ENCODE assay signal across 10 cellular contexts in the genomic region with DNA sequence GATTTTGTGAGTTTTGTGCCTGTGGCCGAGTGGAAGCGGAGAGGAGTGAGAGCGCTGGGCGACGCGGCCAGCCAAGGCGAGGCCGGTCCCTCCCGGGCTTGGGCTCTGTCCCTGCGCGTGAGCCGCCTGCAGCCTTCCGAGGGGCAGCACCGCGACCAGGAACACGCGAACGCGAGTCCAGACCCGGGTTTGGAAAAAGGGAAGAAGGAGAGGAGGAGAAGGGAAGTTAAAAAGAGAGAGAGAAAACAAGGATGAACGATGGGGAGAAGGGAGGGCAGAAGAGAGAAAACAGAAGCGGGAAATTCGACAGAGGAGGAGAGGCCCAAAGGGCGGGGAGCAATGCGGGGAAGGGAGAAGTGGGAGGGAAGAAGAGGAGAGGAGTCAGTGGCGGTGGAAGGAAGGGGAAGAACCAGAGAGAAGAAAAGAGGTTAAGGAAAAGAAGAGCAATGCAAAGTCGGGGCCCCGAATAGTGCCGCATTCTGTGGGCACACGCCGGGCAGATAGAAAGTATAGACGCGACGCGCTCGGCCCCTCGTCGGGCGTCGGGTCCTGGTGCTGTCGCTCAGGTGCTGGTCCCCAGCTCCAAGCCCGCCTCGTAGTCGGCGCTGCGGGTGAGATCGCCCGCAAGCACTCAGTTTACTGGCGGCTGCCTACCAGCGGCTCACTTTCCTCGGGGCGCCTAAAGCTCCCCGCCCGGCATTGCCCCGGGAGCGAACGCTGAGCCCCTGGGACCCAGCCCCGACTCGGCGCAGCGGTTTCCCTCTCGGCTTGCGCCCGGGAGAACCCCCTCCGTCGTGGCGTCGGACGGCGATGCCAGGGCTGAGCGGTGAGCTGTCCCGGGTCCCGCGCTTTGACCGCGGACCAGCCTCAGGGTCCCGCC. TPM values are rescaled to one million over a fixed set of nuclear protein-coding genes. Genes with fewer than 3 reads are reported as not detected.
A peak's percentile ranks its signal among the peaks of the same experiment; 100 is the strongest.
DNase-seq lines count a peak whose midpoint lies in the region; ATAC-seq, FAIRE-seq and TF ChIP-seq lines count a peak whose summit lies in the region.
"Had no signal": no experiment of that assay in that cellular context is flagged by ENCODE, and none has a peak within 500 bp of the region (broad histone marks: within the 10 kb centered on the region; RNA-seq: fewer than 3 reads in every experiment).

No MANE protein-coding gene starts in this region.

- TF ChIP-seq POLR2A in H1 (IDR thresholded peaks at IDR 0.05; ENCODE audit: control extremely low read depth in 1 of 2, low read depth in 2 of 2, low read length in 2 of 2), result no peak

- H3K56ac ChIP-seq in H1 (replicated peaks; ENCODE audit: insufficient read length, low read depth, low read length), result no peak overlapping the region

- no peak overlapping the region for H2BK20ac ChIP-seq in H1 (ENCODE audit: low read length)

- no peak for TF ChIP-seq EP300 in H1 (IDR thresholded peaks at IDR 0.05; ENCODE audit: borderline replicate concordance in 1 of 2, low read depth in 2 of 2, low read length in 2 of 2)

- FAIRE-seq in H1 (lab: Jason Lieb, UNC), result no peak

- no peak overlapping the region for H2BK15ac ChIP-seq in H1 (ENCODE audit: low read length)

- peaks cover 58% of the 10 kb centered on the region for H3K4me1 Mint-ChIP-seq in nephron progenitor cell

- H3K79me1 ChIP-seq in H1 (ENCODE audit: low read depth, low read length), result no peaks in the 10 kb centered on the region

- no peaks in the 10 kb centered on the region for H3K79me2 ChIP-seq in H1 (ENCODE audit: control insufficient read depth in 1 of 2, insufficient read depth in 2 of 2, low read length in 2 of 2)

- H3K36me3 Mint-ChIP-seq in nephron progenitor cell (ENCODE audit: low read depth), result no peaks in the 10 kb centered on the region

- no peak for TF ChIP-seq RAD21 in H1 (IDR thresholded peaks at IDR 0.05 in 1 of 2, conservative IDR thresholded peaks at IDR 0.05 in 1 of 2; ENCODE audit: low read depth in 2 of 2, low read length in 2 of 2)

- ATAC-seq in GM18517 (IDR thresholded peaks at IDR 0.05; ENCODE audit: unreplicated experiment), result no peak
- no peak for ATAC-seq in GM21737 (IDR thresholded peaks at IDR 0.05; ENCODE audit: unreplicated experiment)

- H4K8ac ChIP-seq in H1 (ENCODE audit: extremely low read depth, insufficient read depth, low read length), result no peak overlapping the region

- CTCF ChIA-PET in H1 (lab: Charles Lee; ENCODE audit: partially characterized antibody), result interaction anchor here (1.6 to 4.7 kb wide), 3 partner anchors 10 to 323 kb away, joined by 3 to 45 read pairs (median 5); no protein-coding TSS in a partner anchor

- peak overlapping the region; percentile 80; the same call in 1 of the 2 replicates for H2BK12ac ChIP-seq in H1 (ENCODE audit: low read depth, low read length)

- H3K4me3 ChIP-seq in MG63 (peak overlapping the region; percentile 28), H1 (ENCODE audit: extremely low read depth in 1 of 4, insufficient read depth in 2 of 4, low read depth in 3 of 4, low read length in 4 of 4) (peak overlapping the region; percentile 14 to 55 (median 41))

- peak overlapping the region; percentile 81 to 93 for H3K4me2 ChIP-seq in H1 (ENCODE audit: insufficient read depth in 1 of 2, low read depth in 2 of 2, low read length in 2 of 2)

- H4K91ac ChIP-seq in H1 (replicated peaks; ENCODE audit: insufficient read length, low read length), result no peak overlapping the region

- H3K18ac ChIP-seq in H1 (ENCODE audit: extremely low read depth, low read length), result no peak overlapping the region

- no peak overlapping the region for H3K23ac ChIP-seq in H1 (ENCODE audit: insufficient read length)

- peaks cover 0 to 8% (median 6%) of the 10 kb centered on the region in 4 experiments; a peak in 6 of 7 replicates for H3K4me1 ChIP-seq in H1 (replicated peaks in 1 of 4; ENCODE audit: control insufficient read depth in 3 of 4, insufficient read depth in 4 of 4, low read length in 3 of 4)

- H3K4ac ChIP-seq in H1 (replicated peaks; ENCODE audit: insufficient read length, low read depth, low read length), result no peak overlapping the region

- H2BK5ac ChIP-seq in H1 (ENCODE audit: low read depth, low read length), result no peak overlapping the region

- POLR2A ChIA-PET in H1 (lab: Charles Lee; ENCODE audit: partially characterized antibody), result interaction anchor here (1.3 kb wide), 1 partner anchor 483 kb away, joined by 4 read pairs; no protein-coding TSS in a partner anchor

- H3K27me3 ChIP-seq in MG63, result peaks cover 94% of the 10 kb centered on the region
- H3K27me3 ChIP-seq in H1 (replicated peaks in 1 of 4; ENCODE audit: control insufficient read depth in 3 of 4, extremely low read depth in 1 of 4, insufficient read depth in 3 of 4, low read length in 3 of 4), result peaks cover 52 to 87% (median 78%) of the 10 kb centered on the region in 4 experiments

- no peak overlapping the region for H2AK5ac ChIP-seq in H1 (ENCODE audit: low read depth, low read length)

- WGBS in H1 (ENCODE audit: extremely low coverage in 1 of 2, insufficient coverage in 1 of 2, insufficient read length in 1 of 2, insufficient replicate concordance in 2 of 2, low coverage in 1 of 2, low lambda C conversion rate in 2 of 2, missing lambda C conversion rate in 1 of 2), 2 experiments, result 2% methylated on average over 59 of the region's 77 CpGs; no CpG with 5 or more reads in 1 of the 2 experiments

- H3K14ac ChIP-seq in H1 (ENCODE audit: insufficient read length), result no peak overlapping the region

- H3K9me3 Mint-ChIP-seq in nephron progenitor cell, result no peaks in the 10 kb centered on the region

- H3K9me3 ChIP-seq in MG63 (no peaks in the 10 kb centered on the region), H1 (ENCODE audit: insufficient read depth in 2 of 2, low read depth in 1 of 2, low read length in 1 of 2) (no peaks in the 10 kb centered on the region)
- H3K9me3 ChIP-seq: adrenal gland, neutrophil had no signal

- TF ChIP-seq CTCF in H1 (IDR thresholded peaks at IDR 0.05; ENCODE audit: control extremely low read depth in 1 of 3, insufficient read depth in 1 of 3, low read depth in 1 of 3, low read length in 3 of 3), result no peak
- no peak for TF ChIP-seq CTCF in nephron progenitor cell (IDR thresholded peaks at IDR 0.05)

- H3K36me3 ChIP-seq in MG63 (no peaks in the 10 kb centered on the region), H1 (ENCODE audit: control insufficient read depth in 2 of 4, insufficient read depth in 4 of 4, low read length in 3 of 4) (no peaks in the 10 kb centered on the region)
- H3K36me3 ChIP-seq: adrenal gland, neutrophil had no signal

- DNase-seq in AG08396 (ENCODE audit: low spot score), result peak; percentile 21
- no peak for DNase-seq in MG63
- DNase-seq in H1 (ENCODE audit: low read depth in 1 of 2, low spot score in 2 of 2), result peak in 1 of 2 experiments; percentile 78
- DNase-seq in nephron progenitor cell, result peak; percentile 52
- no peak for DNase-seq in COR-L47 (lab: John Stamatoyannopoulos, UW)
- DNase-seq in NCI-H2029 (lab: John Stamatoyannopoulos, UW), result no peak
- DNase-seq: adrenal gland had no signal

- H4K5ac ChIP-seq in H1 (ENCODE audit: insufficient read length, low read depth, low read length), result no peak overlapping the region

- H3K4me3 Mint-ChIP-seq in nephron progenitor cell, result peak overlapping the region; percentile 78

- no peak overlapping the region for H3K9ac ChIP-seq in H1 (replicated peaks in 1 of 4; ENCODE audit: extremely low read depth in 1 of 4, low read depth in 3 of 4, low read length in 3 of 4)

- H3K27ac ChIP-seq in H1 (ENCODE audit: low read depth, low read length), result no peak overlapping the region
- H3K27ac ChIP-seq: adrenal gland, neutrophil had no signal

- H3K27ac Mint-ChIP-seq in nephron progenitor cell, result no peak overlapping the region

- H2AFZ ChIP-seq in H1 (ENCODE audit: low read length), result peak overlapping the region; percentile 13; the same call in 1 of the 2 replicates

- H3K23me2 ChIP-seq in H1 (ENCODE audit: low read depth, low read length), result peaks cover 25% of the 10 kb centered on the region

- peaks cover 2 to 9% of the 10 kb centered on the region in 2 experiments for H4K20me1 ChIP-seq in H1 (replicated peaks in 1 of 2; ENCODE audit: control insufficient read depth in 1 of 2, insufficient read depth in 2 of 2, low read length in 2 of 2)

- H2BK120ac ChIP-seq in H1 (replicated peaks; ENCODE audit: low read depth, low read length), result no peak overlapping the region

- H3K27me3 Mint-ChIP-seq in nephron progenitor cell (ENCODE audit: low read depth, poor library complexity), result peaks cover 93% of the 10 kb centered on the region

TF ChIP-seq in H1, 55 proteins besides CTCF, POLR2A, EP300 and RAD21:
- TF ChIP-seq, protein P1, sequence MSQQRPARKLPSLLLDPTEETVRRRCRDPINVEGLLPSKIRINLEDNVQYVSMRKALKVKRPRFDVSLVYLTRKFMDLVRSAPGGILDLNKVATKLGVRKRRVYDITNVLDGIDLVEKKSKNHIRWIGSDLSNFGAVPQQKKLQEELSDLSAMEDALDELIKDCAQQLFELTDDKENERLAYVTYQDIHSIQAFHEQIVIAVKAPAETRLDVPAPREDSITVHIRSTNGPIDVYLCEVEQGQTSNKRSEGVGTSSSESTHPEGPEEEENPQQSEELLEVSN (IDR thresholded peaks at IDR 0.05), result peak; percentile 57
- TF ChIP-seq SP2 (IDR thresholded peaks at IDR 0.05; ENCODE audit: low read length) (no peak), EZH2 (IDR thresholded peaks at IDR 0.05; ENCODE audit: low read depth, low read length, severe bottlenecking) (peak; percentile 96), RNF2 (IDR thresholded peaks at IDR 0.05; ENCODE audit: borderline replicate concordance, low read depth, low read length, missing control alignments, poor library complexity, severe bottlenecking) (peak; percentile 95), ZNF274 (IDR thresholded peaks at IDR 0.05; ENCODE audit: borderline replicate concordance, extremely low read depth, low read length) (no peak), SIRT6 (IDR thresholded peaks at IDR 0.05; ENCODE audit: low read length) (no peak), KDM4A (IDR thresholded peaks at IDR 0.05; ENCODE audit: low read depth, low read length, severe bottlenecking) (peak; percentile 43), SUZ12 (IDR thresholded peaks at IDR 0.05; ENCODE audit: low read length) (peak; percentile 98), ASH2L (IDR thresholded peaks at IDR 0.05; ENCODE audit: low read length) (peak; percentile 27)

RNA-seq across cellular contexts. Expression of a gene that starts 2.8 kb away (rescaled TPM):
- not detected in 2 replicates for total RNA-seq in MG63 (2014; rRNA removed; shearing (Covaris generic); ENCODE audit: low replicate concordance)
- not detected in 2 replicates for total RNA-seq in H1 (2021; fragmentation: NEBNext Ultra II Directional; extraction: Animal tissue kit (Norgen Biotek cat#: 25700))
- polyA plus RNA-seq in H1 (2011; rRNA removed), result not detected in 2 replicates
- polyA plus RNA-seq in H1 (2011; cell fraction: cytosol; rRNA removed), result not detected
- not detected for polyA plus RNA-seq in H1 (2011; cell fraction: nucleus; rRNA removed)
- not detected in 4 replicates for polyA plus RNA-seq in H1 (2012, experiment 1 of 2)
- not detected for polyA plus RNA-seq in H1 (2012, experiment 2 of 2)
- not detected for polyA plus RNA-seq in H1 (2013, experiment 1 of 2)
- polyA plus RNA-seq in H1 (2013, experiment 2 of 2), result not detected
- not detected in 2 replicates for polyA minus RNA-seq in H1 (2011; rRNA and poly(A)+ RNA removed)
- polyA minus RNA-seq in H1 (2011; cell fraction: cytosol; rRNA and poly(A)+ RNA removed), result not detected
- not detected for polyA minus RNA-seq in H1 (2011; cell fraction: nucleus; rRNA and poly(A)+ RNA removed)
- total RNA-seq: adrenal gland had no signal

Comparison
In these comparisons a context has a peak if more than half of its experiments do, and no peak if none do; other contexts are left out.
1. DNase-seq: peak in AG08396 (single experiment) and nephron progenitor cell (single experiment); none in MG63 (single experiment), COR-L47 (single experiment) and NCI-H2029 (single experiment).